In genomic region chr3:63934041-63934440, GRCh38 we compare ENCODE assay signal across 15 cellular contexts. TPM values are rescaled to one million over a fixed set of nuclear protein-coding genes. Genes with fewer than 3 reads are reported as not detected.
DNase-seq lines count a peak whose midpoint lies in the region; ATAC-seq and TF ChIP-seq lines count a peak whose summit lies in the region.
"Had no signal": no experiment of that assay in that cellular context is flagged by ENCODE, and none has a peak within 500 bp of the region (broad histone marks: within the 10 kb centered on the region; RNA-seq: fewer than 3 reads in every experiment).

No MANE protein-coding gene starts in this region.

- peaks cover 11% of the 10 kb centered on the region for H3K79me2 ChIP-seq in mesendoderm (ENCODE audit: control insufficient read depth, insufficient read depth, low read length)

- no peak overlapping the region for H3K18ac ChIP-seq in mesendoderm (ENCODE audit: low read length)

- H4K5ac ChIP-seq in mesendoderm (ENCODE audit: low read length): no peak overlapping the region

- ATAC-seq in Right ventricle myocardium superior (ENCODE audit: poor library complexity) (peak; percentile 29), memory B cell (ENCODE audit: low read depth) (no peak), upper lobe of right lung (peak; percentile 22)

- H3K4me3 ChIP-seq in left ventricle myocardium inferior: no peak overlapping the region
- H3K4me3 ChIP-seq in upper lobe of right lung: no peak overlapping the region
- H3K4me3 ChIP-seq in mesendoderm (ENCODE audit: low read length): no peak overlapping the region
- H3K4me3 ChIP-seq in esophagus squamous epithelium: no peak overlapping the region
- H3K4me3 ChIP-seq: adrenal gland, lung had no signal

- no peak overlapping the region for H2BK5ac ChIP-seq in mesendoderm (ENCODE audit: low read length)

- H3K27ac Mint-ChIP-seq in activated CD4-positive, alpha-beta memory T cell treated with anti-CD3 and anti-CD28 coated beads, Interleukin-2, amount 10 ng/mL, durations not matched to agents 7 days and 5 days: peak overlapping the region; percentile 81
- H3K27ac Mint-ChIP-seq in memory B cell: peak overlapping the region; percentile 91

- DNase-seq in Right ventricle myocardium superior (no peak), left ventricle myocardium inferior (no peak), memory B cell (ENCODE audit: low spot score in 2 of 2) (no peak), upper lobe of right lung (no peak), NCI-H345 treated with DMSO at 0.1 percent for 48 hours (lab: John Stamatoyannopoulos, UW; ENCODE audit: unreplicated experiment) (no peak), mesendoderm (no peak), esophagus squamous epithelium (lab: John Stamatoyannopoulos, UW) (no peak)
- DNase-seq in activated CD4-positive, alpha-beta memory T cell treated with anti-CD3 and anti-CD28 coated beads, Interleukin-2, amount 10 ng/mL, durations not matched to agents 7 days and 5 days: no peak
- DNase-seq: activated CD4-positive, CD25-positive, alpha-beta regulatory T cell; MM.1S; NCI-H446; trophoblast cell had no signal

- CTCF ChIA-PET in activated CD4-positive, alpha-beta memory T cell treated with anti-CD3 and anti-CD28 coated beads, Interleukin-2, amount 10 ng/mL, durations not matched to agents 7 days and 5 days (lab: Charles Lee): no interaction called here

- TF ChIP-seq CTCF in left ventricle myocardium inferior (IDR thresholded peaks at IDR 0.05; ENCODE audit: borderline replicate concordance): no peak
- no peak for TF ChIP-seq CTCF in upper lobe of right lung (IDR thresholded peaks at IDR 0.05)
- no peak for TF ChIP-seq CTCF in esophagus squamous epithelium (IDR thresholded peaks at IDR 0.05)

- no peak overlapping the region for H3K27ac ChIP-seq in left ventricle myocardium inferior (replicated peaks)
- H3K27ac ChIP-seq in upper lobe of right lung: peak overlapping the region; percentile 25
- H3K27ac ChIP-seq in mesendoderm (ENCODE audit: low read depth, low read length): no peak overlapping the region
- peak overlapping the region in 1 of 4 donors; percentile 41 for H3K27ac ChIP-seq in esophagus squamous epithelium
- H3K27ac ChIP-seq: RWPE1 had no signal

- H3K27me3 Mint-ChIP-seq in activated CD4-positive, alpha-beta memory T cell treated with anti-CD3 and anti-CD28 coated beads, Interleukin-2, amount 10 ng/mL, durations not matched to agents 7 days and 5 days: no peaks in the 10 kb centered on the region
- no peaks in the 10 kb centered on the region for H3K27me3 Mint-ChIP-seq in memory B cell

- H3K4me2 ChIP-seq in mesendoderm (ENCODE audit: low read length): no peak overlapping the region

- no peak for TF ChIP-seq POLR2A in esophagus squamous epithelium (IDR thresholded peaks at IDR 0.05)

- no peak overlapping the region for H3K56ac ChIP-seq in mesendoderm (ENCODE audit: low read length)

- H3K9me3 Mint-ChIP-seq in activated CD4-positive, alpha-beta memory T cell treated with anti-CD3 and anti-CD28 coated beads, Interleukin-2, amount 10 ng/mL, durations not matched to agents 7 days and 5 days: no peaks in the 10 kb centered on the region
- no peaks in the 10 kb centered on the region for H3K9me3 Mint-ChIP-seq in memory B cell

- H2BK15ac ChIP-seq in mesendoderm (replicated peaks; ENCODE audit: low read depth): no peak overlapping the region

- WGBS in mesendoderm (ENCODE audit: extremely low coverage, insufficient coverage, low lambda C conversion rate): no CpG with 5 or more reads among the region's 4 CpGs
- WGBS in esophagus squamous epithelium, 2 donors: 70 to 74% methylated on average over 4 of the region's 4 CpGs

- intact Hi-C loops in Right ventricle myocardium superior (cut with DNase I): no loop called here
- intact Hi-C loops in left ventricle myocardium inferior (cut with micrococcal nuclease): no loop called here
- intact Hi-C loops in upper lobe of right lung (cut with DNase I): no loop called here
- intact Hi-C loops in esophagus squamous epithelium (cut with DNase I): no loop called here

- H3K36me3 ChIP-seq in left ventricle myocardium inferior (no peaks in the 10 kb centered on the region), upper lobe of right lung (no peaks in the 10 kb centered on the region), mesendoderm (ENCODE audit: control insufficient read depth, insufficient read depth, low read length) (no peaks in the 10 kb centered on the region), esophagus squamous epithelium (peaks cover 0 to 34% (median 0%) of the 10 kb centered on the region in 3 donors)
- H3K36me3 ChIP-seq: adrenal gland had no signal

- H3K4ac ChIP-seq in mesendoderm (ENCODE audit: low read depth, low read length): no peak overlapping the region

- H3K23ac ChIP-seq in mesendoderm (ENCODE audit: low read length): no peak overlapping the region

- no peak overlapping the region for H3K9ac ChIP-seq in mesendoderm (ENCODE audit: low read length)

- H2AK5ac ChIP-seq in mesendoderm (ENCODE audit: low read length): no peak overlapping the region

- peak overlapping the region; percentile 45 for H3K4me3 Mint-ChIP-seq in activated CD4-positive, alpha-beta memory T cell treated with anti-CD3 and anti-CD28 coated beads, Interleukin-2, amount 10 ng/mL, durations not matched to agents 7 days and 5 days
- H3K4me3 Mint-ChIP-seq in memory B cell: peak overlapping the region; percentile 32

- no peak overlapping the region for H4K8ac ChIP-seq in mesendoderm (ENCODE audit: low read depth, low read length)

- H3K36me3 Mint-ChIP-seq in activated CD4-positive, alpha-beta memory T cell treated with anti-CD3 and anti-CD28 coated beads, Interleukin-2, amount 10 ng/mL, durations not matched to agents 7 days and 5 days (ENCODE audit: low read depth): peaks cover 37% of the 10 kb centered on the region
- peaks cover 2% of the 10 kb centered on the region for H3K36me3 Mint-ChIP-seq in memory B cell

- H3K4me1 ChIP-seq in left ventricle myocardium inferior (peaks cover 76% of the 10 kb centered on the region), upper lobe of right lung (peaks cover 41% of the 10 kb centered on the region), mesendoderm (ENCODE audit: control insufficient read depth, low read depth, low read length) (peaks cover 7% of the 10 kb centered on the region), esophagus squamous epithelium (peaks cover 0 to 57% (median 25%) of the 10 kb centered on the region in 3 donors)

- H3K9me3 ChIP-seq in left ventricle myocardium inferior (replicated peaks) (no peaks in the 10 kb centered on the region), upper lobe of right lung (no peaks in the 10 kb centered on the region), esophagus squamous epithelium (no peaks in the 10 kb centered on the region)
- H3K9me3 ChIP-seq: adrenal gland had no signal

- peaks cover 73% of the 10 kb centered on the region for H3K4me1 Mint-ChIP-seq in activated CD4-positive, alpha-beta memory T cell treated with anti-CD3 and anti-CD28 coated beads, Interleukin-2, amount 10 ng/mL, durations not matched to agents 7 days and 5 days
- H3K4me1 Mint-ChIP-seq in memory B cell: peaks cover 51% of the 10 kb centered on the region

- H3K79me1 ChIP-seq in mesendoderm (ENCODE audit: low read length): peaks cover 7% of the 10 kb centered on the region

- POLR2A ChIA-PET in activated CD4-positive, alpha-beta memory T cell treated with anti-CD3 and anti-CD28 coated beads, Interleukin-2, amount 10 ng/mL, durations not matched to agents 7 days and 5 days (lab: Charles Lee): interaction anchor here (0.9 to 1.9 kb wide), 4 partner anchors 18 to 45 kb away, joined by 3 to 6 read pairs (median 3); partner anchors contain the start of gene SCAANT1

- H3K27me3 ChIP-seq in left ventricle myocardium inferior (ENCODE audit: low read depth): no peaks in the 10 kb centered on the region
- no peaks in the 10 kb centered on the region for H3K27me3 ChIP-seq in upper lobe of right lung
- no peaks in the 10 kb centered on the region for H3K27me3 ChIP-seq in mesendoderm (ENCODE audit: insufficient read depth, low read length, poor library complexity)
- no peaks in the 10 kb centered on the region for H3K27me3 ChIP-seq in esophagus squamous epithelium
- H3K27me3 ChIP-seq: adrenal gland had no signal

- H2BK120ac ChIP-seq in mesendoderm (ENCODE audit: low read depth, low read length): no peak overlapping the region

RNA-seq across cellular contexts. Expression of gene SCAANT1, which starts 21.9 kb away (rescaled TPM):
- total RNA-seq in Right ventricle myocardium superior: not detected
- not detected for total RNA-seq in left ventricle myocardium inferior
- not detected for total RNA-seq in activated CD4-positive, alpha-beta memory T cell treated with anti-CD3 and anti-CD28 coated beads, Interleukin-2, amount 10 ng/mL, durations not matched to agents 7 days and 5 days
- not detected for total RNA-seq in upper lobe of right lung
- 0.98 TPM for polyA plus RNA-seq in mesendoderm (2013, experiment 1 of 2)
- 0.62 TPM for polyA plus RNA-seq in mesendoderm (2013, experiment 2 of 2)
- total RNA-seq in esophagus squamous epithelium: not detected
- total RNA-seq: adrenal gland, lung had no signal
- polyA plus RNA-seq: lung had no signal
